ENCODE assay signal across 2 cellular contexts in genomic region chr3:181006541-181006940, GRCh38.
TF ChIP-seq lines count a peak whose summit lies in the region.

No MANE protein-coding gene starts in this region.

TF ChIP-seq in HepG2, 621 proteins besides CTCF, POLR2A, EP300 and RAD21:
- TF ChIP-seq ZFAT (CRISPR knock-in tag; conservative IDR thresholded peaks at IDR 0.05) (no peak), ZNF326 (CRISPR knock-in tag; IDR thresholded peaks at IDR 0.05; ENCODE audit: borderline replicate concordance) (no peak), ARNT (IDR thresholded peaks at IDR 0.05) (no peak), ZNF12 (CRISPR knock-in tag; IDR thresholded peaks at IDR 0.05) (no peak), ZNF761 (CRISPR knock-in tag; conservative IDR thresholded peaks at IDR 0.05) (no peak), MAFF (IDR thresholded peaks at IDR 0.05; ENCODE audit: low read depth, low read length) (0 out of 2 replicates have a peak, but pooled peaks have one; percentile 19), ZSCAN22 (CRISPR knock-in tag; IDR thresholded peaks at IDR 0.05) (no peak), ATAD3A (CRISPR knock-in tag; IDR thresholded peaks at IDR 0.05) (no peak), ATF7 (IDR thresholded peaks at IDR 0.05) (peak; percentile 94), ATF7 (CRISPR knock-in tag; IDR thresholded peaks at IDR 0.05) (no peak), HOMEZ (CRISPR knock-in tag; IDR thresholded peaks at IDR 0.05; ENCODE audit: low read depth) (no peak), CBX1 (IDR thresholded peaks at IDR 0.05; ENCODE audit: low read depth) (no peak), ZNF646 (CRISPR knock-in tag; IDR thresholded peaks at IDR 0.05) (no peak), ZNF496 (CRISPR knock-in tag; IDR thresholded peaks at IDR 0.05; ENCODE audit: insufficient replicate concordance) (no peak), KLF11 (CRISPR knock-in tag; IDR thresholded peaks at IDR 0.05) (no peak), ZSCAN12 (CRISPR knock-in tag; IDR thresholded peaks at IDR 0.05) (no peak), CREB1 (IDR thresholded peaks at IDR 0.05) (peak; percentile 98), CREB1 (CRISPR knock-in tag; IDR thresholded peaks at IDR 0.05) (no peak), ZNF839 (CRISPR knock-in tag; IDR thresholded peaks at IDR 0.05; ENCODE audit: borderline replicate concordance) (no peak), MEIS2 (CRISPR knock-in tag; IDR thresholded peaks at IDR 0.05) (no peak), POGK (CRISPR knock-in tag; conservative IDR thresholded peaks at IDR 0.05) (no peak), HNF4G (IDR thresholded peaks at IDR 0.05; ENCODE audit: borderline replicate concordance, low read depth, low read length) (no peak), HNF4G (CRISPR knock-in tag; IDR thresholded peaks at IDR 0.05; ENCODE audit: borderline replicate concordance, low read depth) (no peak), MAFK (conservative IDR thresholded peaks at IDR 0.05 in 1 of 2, IDR thresholded peaks at IDR 0.05 in 1 of 2; ENCODE audit: low read length in 2 of 2) (peak; percentile 29 to 40; a peak in 2 of 4 replicates), ISL2 (CRISPR knock-in tag; IDR thresholded peaks at IDR 0.05) (no peak), ZNF607 (CRISPR knock-in tag; IDR thresholded peaks at IDR 0.05; ENCODE audit: borderline replicate concordance) (no peak), ZNF558 (CRISPR knock-in tag; IDR thresholded peaks at IDR 0.05; ENCODE audit: borderline replicate concordance) (no peak)

TF ChIP-seq in IMR-90, 13 proteins besides CTCF, POLR2A, EP300 and RAD21:
- TF ChIP-seq USF2 (IDR thresholded peaks at IDR 0.05; ENCODE audit: low read depth, low read length) (no peak), RCOR1 (IDR thresholded peaks at IDR 0.05; ENCODE audit: insufficient replicate concordance, low read length) (no peak), FOS (IDR thresholded peaks at IDR 0.05; ENCODE audit: low read depth, low read length) (no peak), MXI1 (IDR thresholded peaks at IDR 0.05; ENCODE audit: borderline replicate concordance, low read depth, low read length) (no peak), ELK1 (IDR thresholded peaks at IDR 0.05; ENCODE audit: borderline replicate concordance, low read depth, low read length) (no peak), SMC3 (IDR thresholded peaks at IDR 0.05; ENCODE audit: low read depth, low read length) (no peak), NFE2L2 (IDR thresholded peaks at IDR 0.05; ENCODE audit: low read depth, low read length) (no peak), BHLHE40 (IDR thresholded peaks at IDR 0.05; ENCODE audit: low read depth, low read length) (no peak), MAFK (IDR thresholded peaks at IDR 0.05; ENCODE audit: low read depth, low read length) (no peak)
TF ChIP-seq in IMR-90: peak in this region for 0.
